8 cellular contexts compared by ENCODE assay signal in genomic region chr17:68600881-68601564, GRCh38. TPM values are rescaled to one million over a fixed set of nuclear protein-coding genes. Genes with fewer than 3 reads are reported as not detected.
DNase-seq lines count a peak whose midpoint lies in the region; ATAC-seq and TF ChIP-seq lines count a peak whose summit lies in the region.

Gene FAM20A, minus strand, starts transcription at chr17:68601367. Its CDS starts 701 bp downstream, at chr17:68600666.

- no peaks in the 10 kb centered on the region for H3K9me3 ChIP-seq in CD4-positive, alpha-beta memory T cell (ENCODE audit: control insufficient read depth in 1 of 2, low read length in 2 of 2)
- no peaks in the 10 kb centered on the region for H3K9me3 ChIP-seq in colonic mucosa
- H3K9me3 ChIP-seq in right lobe of liver: no peaks in the 10 kb centered on the region
- no peaks in the 10 kb centered on the region for H3K9me3 ChIP-seq in subcutaneous abdominal adipose tissue (ENCODE audit: control insufficient read depth in 5 of 5, low read length in 5 of 5)

- H3K9me3 Mint-ChIP-seq in CD4-positive, alpha-beta memory T cell: peaks cover 0 to 5% (median 0%) of the 10 kb centered on the region in 8 donors

- peaks cover 60 to 65% of the 10 kb centered on the region in 2 donors for H3K27me3 Mint-ChIP-seq in CD4-positive, alpha-beta memory T cell

- peak; percentile 70 to 87 (median 80) for ATAC-seq in right lobe of liver
- no peak for ATAC-seq in GM18858 (IDR thresholded peaks at IDR 0.05; ENCODE audit: unreplicated experiment)
- ATAC-seq in GM19452 (IDR thresholded peaks at IDR 0.05; ENCODE audit: unreplicated experiment): no peak

- H3K36me3 ChIP-seq in CD4-positive, alpha-beta memory T cell (ENCODE audit: insufficient read depth, low read length): no peaks in the 10 kb centered on the region
- H3K36me3 ChIP-seq in colonic mucosa: no peaks in the 10 kb centered on the region
- no peaks in the 10 kb centered on the region for H3K36me3 ChIP-seq in right lobe of liver
- H3K36me3 ChIP-seq in subcutaneous abdominal adipose tissue (ENCODE audit: control insufficient read depth in 5 of 5, insufficient read depth in 5 of 5, low read length in 5 of 5): no peaks in the 10 kb centered on the region

- H3K4me1 ChIP-seq in CD4-positive, alpha-beta memory T cell (ENCODE audit: insufficient read depth, low read length): peaks cover 11% of the 10 kb centered on the region
- H3K4me1 ChIP-seq in colonic mucosa: no peaks in the 10 kb centered on the region
- H3K4me1 ChIP-seq in right lobe of liver: peaks cover 0 to 28% (median 12%) of the 10 kb centered on the region in 4 donors
- H3K4me1 ChIP-seq in subcutaneous abdominal adipose tissue (ENCODE audit: control insufficient read depth in 5 of 5, insufficient read depth in 5 of 5, low read length in 5 of 5): peaks cover 0 to 54% (median 25%) of the 10 kb centered on the region in 5 donors

- peak; percentile 83 for TF ChIP-seq POLR2A in right lobe of liver (IDR thresholded peaks at IDR 0.05)

- peaks cover 4 to 18% (median 12%) of the 10 kb centered on the region in 4 donors for H3K4me1 Mint-ChIP-seq in CD4-positive, alpha-beta memory T cell

- no peak for DNase-seq in CD4-positive, alpha-beta memory T cell
- DNase-seq in NCI-H345 treated with DMSO at 0.1 percent for 48 hours (lab: John Stamatoyannopoulos, UW; ENCODE audit: unreplicated experiment) (peak; percentile 38), colonic mucosa (no peak), right lobe of liver (peak; percentile 91 to 96 (median 93))
- DNase-seq in NK-92 treated with Interleukin-12 subunit alpha and Interleukin-12 subunit beta, amount 100 ng/mL, for 24 hours (lab: John Stamatoyannopoulos, UW): no peak

- peak within 1 kb of the TSS in 1 of 2 donors; percentile 60 for H3K9ac ChIP-seq in colonic mucosa (ENCODE audit: low read depth in 2 of 2, low read length in 2 of 2)
- H3K9ac ChIP-seq in subcutaneous abdominal adipose tissue (ENCODE audit: low read length in 5 of 5): peak within 1 kb of the TSS in 4 of 5 donors; percentile 66 to 85 (median 74)

- H3K27me3 ChIP-seq in CD4-positive, alpha-beta memory T cell (ENCODE audit: insufficient read depth, low read length): peaks cover 8% of the 10 kb centered on the region
- H3K27me3 ChIP-seq in colonic mucosa: peaks cover 22% of the 10 kb centered on the region
- no peaks in the 10 kb centered on the region for H3K27me3 ChIP-seq in right lobe of liver
- peaks cover 14 to 48% (median 22%) of the 10 kb centered on the region in 5 donors for H3K27me3 ChIP-seq in subcutaneous abdominal adipose tissue (ENCODE audit: control insufficient read depth in 5 of 5, insufficient read depth in 4 of 5, low read length in 5 of 5)

- H3K36me3 Mint-ChIP-seq in CD4-positive, alpha-beta memory T cell: no peaks in the 10 kb centered on the region

- POLR2A ChIA-PET in CD4-positive, alpha-beta memory T cell (lab: Charles Lee; ENCODE audit: partially characterized antibody): no interaction called here

- no peak for TF ChIP-seq CTCF in colonic mucosa (IDR thresholded peaks at IDR 0.05)
- TF ChIP-seq CTCF in right lobe of liver (IDR thresholded peaks at IDR 0.05): no peak

- H3K4me3 Mint-ChIP-seq in CD4-positive, alpha-beta memory T cell: peak within 1 kb of the TSS in 7 of 8 donors; percentile 30 to 69 (median 55)

- no peak within 1 kb of the TSS for H3K27ac Mint-ChIP-seq in CD4-positive, alpha-beta memory T cell

- intact Hi-C loops in CD4-positive, alpha-beta memory T cell (cut with micrococcal nuclease): no loop called here
- intact Hi-C loops in colonic mucosa (cut with DNase I): no loop called here
- intact Hi-C loops in right lobe of liver (cut with DNase I): no loop called here

- no peak within 1 kb of the TSS for H3K4me3 ChIP-seq in CD4-positive, alpha-beta memory T cell (ENCODE audit: low read length in 2 of 2)
- H3K4me3 ChIP-seq in colonic mucosa (peak within 1 kb of the TSS; percentile 36), right lobe of liver (peak within 1 kb of the TSS; percentile 68 to 89 (median 71)), subcutaneous abdominal adipose tissue (ENCODE audit: low read depth in 1 of 5, low read length in 5 of 5) (peak within 1 kb of the TSS; percentile 23 to 78 (median 67))

- no peak within 1 kb of the TSS for H3K27ac ChIP-seq in CD4-positive, alpha-beta memory T cell (ENCODE audit: low read depth, low read length)
- H3K27ac ChIP-seq in colonic mucosa (peak within 1 kb of the TSS; percentile 48), right lobe of liver (peak within 1 kb of the TSS; percentile 84 to 95 (median 89)), subcutaneous abdominal adipose tissue (ENCODE audit: low read depth, low read length) (peak within 1 kb of the TSS; percentile 81)

- 8% methylated on average over 6 of the region's 77 CpGs for WGBS in right lobe of liver (ENCODE audit: insufficient coverage, low coverage, low lambda C conversion rate, missing lambda C conversion rate)

- CTCF ChIA-PET in CD4-positive, alpha-beta memory T cell (lab: Charles Lee; ENCODE audit: partially characterized antibody): interaction anchor here (1.8 kb wide), 1 partner anchor 13 kb away, joined by 3 read pairs; no protein-coding TSS in a partner anchor

RNA-seq across cellular contexts. Expression of gene FAM20A, which starts in this region (rescaled TPM):
- not detected for total RNA-seq in CD4-positive, alpha-beta memory T cell
- under 1 TPM in 1 of 2 donors, not detected in 1; 0.08 TPM for polyA plus RNA-seq in CD4-positive, alpha-beta memory T cell
- total RNA-seq in colonic mucosa (1 to 10 TPM in 1 of 2 donors, under 1 TPM in 1; 0.72 to 4.1 TPM), right lobe of liver (10 to 100 TPM; 28.2 to 86.0 (median 45.0) TPM)

Comparison
In these comparisons a context has a peak if more than half of its experiments do, and no peak if none do; other contexts are left out.
1. RNA of gene FAM20A (total RNA-seq): 28.2 to 86.0 TPM in right lobe of liver; 0.72 to 4.1 TPM in colonic mucosa and not detected in CD4-positive, alpha-beta memory T cell; every median in the first group is over 4 times any median in the second.
2. DNase-seq: peak in NCI-H345 treated with DMSO at 0.1 percent for 48 hours (single experiment) and right lobe of liver (3 of 3); none in CD4-positive, alpha-beta memory T cell (0 of 5), colonic mucosa (single experiment) and NK-92 treated with Interleukin-12 subunit alpha and Interleukin-12 subunit beta, amount 100 ng/mL, for 24 hours (single experiment).
3. H3K4me3 ChIP-seq: peak in colonic mucosa (single experiment), right lobe of liver (3 of 3) and subcutaneous abdominal adipose tissue (5 of 5); none in CD4-positive, alpha-beta memory T cell (0 of 2).
4. ATAC-seq: peak in right lobe of liver (4 of 4); none in GM18858 (single experiment) and GM19452 (single experiment).